1 cellular context compared by ENCODE assay signal in genomic region chr1:164801791-164802572, GRCh38.
TF ChIP-seq lines count a peak whose summit lies in the region.

No MANE protein-coding gene starts in this region.

TF ChIP-seq in SK-N-SH, 30 proteins besides CTCF, POLR2A, EP300 and RAD21 (continued from another document):
- TF ChIP-seq, protein P1, sequence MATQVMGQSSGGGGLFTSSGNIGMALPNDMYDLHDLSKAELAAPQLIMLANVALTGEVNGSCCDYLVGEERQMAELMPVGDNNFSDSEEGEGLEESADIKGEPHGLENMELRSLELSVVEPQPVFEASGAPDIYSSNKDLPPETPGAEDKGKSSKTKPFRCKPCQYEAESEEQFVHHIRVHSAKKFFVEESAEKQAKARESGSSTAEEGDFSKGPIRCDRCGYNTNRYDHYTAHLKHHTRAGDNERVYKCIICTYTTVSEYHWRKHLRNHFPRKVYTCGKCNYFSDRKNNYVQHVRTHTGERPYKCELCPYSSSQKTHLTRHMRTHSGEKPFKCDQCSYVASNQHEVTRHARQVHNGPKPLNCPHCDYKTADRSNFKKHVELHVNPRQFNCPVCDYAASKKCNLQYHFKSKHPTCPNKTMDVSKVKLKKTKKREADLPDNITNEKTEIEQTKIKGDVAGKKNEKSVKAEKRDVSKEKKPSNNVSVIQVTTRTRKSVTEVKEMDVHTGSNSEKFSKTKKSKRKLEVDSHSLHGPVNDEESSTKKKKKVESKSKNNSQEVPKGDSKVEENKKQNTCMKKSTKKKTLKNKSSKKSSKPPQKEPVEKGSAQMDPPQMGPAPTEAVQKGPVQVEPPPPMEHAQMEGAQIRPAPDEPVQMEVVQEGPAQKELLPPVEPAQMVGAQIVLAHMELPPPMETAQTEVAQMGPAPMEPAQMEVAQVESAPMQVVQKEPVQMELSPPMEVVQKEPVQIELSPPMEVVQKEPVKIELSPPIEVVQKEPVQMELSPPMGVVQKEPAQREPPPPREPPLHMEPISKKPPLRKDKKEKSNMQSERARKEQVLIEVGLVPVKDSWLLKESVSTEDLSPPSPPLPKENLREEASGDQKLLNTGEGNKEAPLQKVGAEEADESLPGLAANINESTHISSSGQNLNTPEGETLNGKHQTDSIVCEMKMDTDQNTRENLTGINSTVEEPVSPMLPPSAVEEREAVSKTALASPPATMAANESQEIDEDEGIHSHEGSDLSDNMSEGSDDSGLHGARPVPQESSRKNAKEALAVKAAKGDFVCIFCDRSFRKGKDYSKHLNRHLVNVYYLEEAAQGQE (IDR thresholded peaks at IDR 0.05; ENCODE audit: low read depth, low read length): no peak
